In the genomic region with DNA sequence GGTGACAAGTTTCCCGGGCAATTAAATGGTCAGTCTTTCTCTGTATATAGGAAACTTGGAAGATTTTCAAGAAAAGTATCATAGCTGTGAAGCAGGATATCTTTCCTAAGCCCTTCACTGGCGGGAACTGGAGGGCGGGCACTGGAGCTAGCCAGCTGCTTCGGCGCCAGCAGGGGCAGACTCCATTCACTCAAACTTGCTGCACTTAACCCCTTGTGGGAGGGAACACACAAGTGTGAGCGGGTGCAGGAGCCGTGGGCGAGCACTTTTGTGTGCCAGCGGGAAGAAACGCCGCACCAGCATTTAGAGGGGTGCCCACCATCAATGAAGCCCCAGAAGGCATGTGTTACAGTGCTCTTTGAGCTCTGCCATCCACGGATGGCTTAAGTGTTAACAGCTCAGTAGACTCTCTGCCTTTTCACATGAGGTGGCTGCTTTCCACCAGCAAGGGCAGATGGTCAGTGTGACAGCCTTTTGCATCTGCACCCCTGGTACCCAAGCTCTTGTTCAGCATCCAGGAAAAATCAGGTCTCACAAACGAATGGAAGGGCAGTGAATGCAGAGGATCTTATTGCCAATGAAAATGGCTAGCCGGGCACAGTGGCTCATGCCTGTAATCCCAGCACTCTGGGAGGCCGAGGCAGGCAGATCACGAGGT, we compare ENCODE assay signal across 9 cellular contexts.
A peak's percentile ranks its signal among the peaks of the same experiment; 100 is the strongest.
DNase-seq lines count a peak whose midpoint lies in the region; ATAC-seq and TF ChIP-seq lines count a peak whose summit lies in the region.
"Had no signal": no experiment of that assay in that cellular context is flagged by ENCODE, and none has a peak within 500 bp of the region (broad histone marks: within the 10 kb centered on the region; RNA-seq: fewer than 3 reads in every experiment).

No MANE protein-coding gene starts in this region.

- H3K36me3 ChIP-seq in tibial nerve: no peaks in the 10 kb centered on the region

- peak; percentile 37 for TF ChIP-seq CTCF in foreskin keratinocyte (conservative IDR thresholded peaks at IDR 0.05)
- TF ChIP-seq CTCF in tibial nerve (IDR thresholded peaks at IDR 0.05): no peak

- peak; percentile 30 for DNase-seq in ELF-1 (ENCODE audit: low read depth, low spot score)
- peak; percentile 1 for DNase-seq in NCI-H69 (lab: John Stamatoyannopoulos, UW)
- no peak for DNase-seq in foreskin keratinocyte
- DNase-seq in posterior cingulate gyrus: peak in 9 of 10 donors; percentile 35 to 94 (median 54)
- DNase-seq in left lobe of liver (ENCODE audit: low spot score): no peak
- no peak for DNase-seq in effector CD4-positive, alpha-beta T cell
- DNase-seq in NCI-H2107 treated with DMSO at 0.1 percent for 48 hours (lab: John Stamatoyannopoulos, UW; ENCODE audit: unreplicated experiment): no peak
- DNase-seq in tibial nerve (ENCODE audit: low spot score in 2 of 2): no peak
- DNase-seq: activated T-cell treated with anti-CD3 and anti-CD28 coated beads, Interleukin-2, amount 50 U/mL, for 24 hours had no signal

- no peak for TF ChIP-seq EP300 in tibial nerve (IDR thresholded peaks at IDR 0.05)

- TF ChIP-seq POLR2A in tibial nerve (IDR thresholded peaks at IDR 0.05): no peak

- H3K4me3 ChIP-seq in tibial nerve: no peak overlapping the region

- H3K27me3 ChIP-seq in foreskin keratinocyte: no peaks in the 10 kb centered on the region
- H3K27me3 ChIP-seq in tibial nerve: no peaks in the 10 kb centered on the region

- ATAC-seq in foreskin keratinocyte: peak; percentile 46
- no peak for ATAC-seq in left lobe of liver

- intact Hi-C loops in posterior cingulate gyrus (cut with DNase I): no loop called here

- H3K9me3 ChIP-seq in tibial nerve: peaks cover 0 to 11% (median 0%) of the 10 kb centered on the region in 4 donors

- no peak overlapping the region for H3K27ac ChIP-seq in foreskin keratinocyte
- H3K27ac ChIP-seq in tibial nerve: no peak overlapping the region

- H3K4me1 ChIP-seq in foreskin keratinocyte: peaks cover 3% of the 10 kb centered on the region
- peaks cover 0 to 12% (median 0%) of the 10 kb centered on the region in 4 donors for H3K4me1 ChIP-seq in tibial nerve

- 16 to 20% methylated on average over 16 of the region's 16 CpGs for WGBS in tibial nerve, 2 donors

Comparison
In these comparisons a context has a peak if more than half of its experiments do, and no peak if none do; other contexts are left out.
1. DNase-seq: peak in ELF-1 (single experiment), NCI-H69 (single experiment) and posterior cingulate gyrus (9 of 10); none in foreskin keratinocyte (0 of 2), left lobe of liver (single experiment), effector CD4-positive, alpha-beta T cell (single experiment), NCI-H2107 treated with DMSO at 0.1 percent for 48 hours (single experiment) and tibial nerve (0 of 2).